ENCODE assay signal across 13 cellular contexts in the genomic region with DNA sequence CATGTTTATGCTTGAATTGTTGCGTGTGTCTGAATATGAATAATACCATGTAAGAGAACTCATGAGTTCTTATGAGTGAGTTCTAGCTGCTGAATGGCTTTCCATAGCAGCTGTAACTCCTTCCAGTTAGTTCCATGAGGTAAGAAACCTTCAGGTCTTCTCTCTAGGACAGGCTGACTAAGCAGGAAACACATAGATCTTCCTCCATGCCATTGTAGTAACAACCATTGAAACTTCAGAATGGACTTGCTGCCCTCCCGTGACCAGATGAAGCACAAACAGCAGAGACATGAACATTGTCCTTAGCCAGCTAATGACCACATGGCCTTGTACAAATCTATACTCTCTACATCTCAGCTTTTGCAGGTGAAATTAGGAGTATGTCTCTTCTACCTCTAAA.
DNase-seq lines count a peak whose midpoint lies in the region; ATAC-seq and TF ChIP-seq lines count a peak whose summit lies in the region.
"Had no signal": no experiment of that assay in that cellular context is flagged by ENCODE, and none has a peak within 500 bp of the region (broad histone marks: within the 10 kb centered on the region; RNA-seq: fewer than 3 reads in every experiment).

No MANE protein-coding gene starts in this region.

- H3K36me3 ChIP-seq in cardiac muscle cell (no peaks in the 10 kb centered on the region), Panc1 (ENCODE audit: control insufficient read depth, insufficient read depth, low read length) (no peaks in the 10 kb centered on the region), upper lobe of right lung (no peaks in the 10 kb centered on the region)
- H3K36me3 ChIP-seq: uterus had no signal

- WGBS in right cardiac atrium: 96% methylated on average over 2 of the region's 2 CpGs

- H3K27me3 ChIP-seq in cardiac muscle cell (no peaks in the 10 kb centered on the region), right cardiac atrium (ENCODE audit: control insufficient read depth, insufficient read depth) (no peaks in the 10 kb centered on the region), Panc1 (ENCODE audit: control insufficient read depth, insufficient read depth, low read length) (no peaks in the 10 kb centered on the region), upper lobe of right lung (no peaks in the 10 kb centered on the region)
- H3K27me3 ChIP-seq: uterus had no signal

- in situ Hi-C loops in Panc1 (cut with HindIII; ENCODE audit: low pct_unique_long_range_greater_than_20kb, low sequenced_read_pairs): no loop called here

- CTCF ChIA-PET in Panc1 (lab: Charles Lee): no interaction called here

- ATAC-seq in right cardiac atrium: no peak
- ATAC-seq in Panc1: no peak
- peak; percentile 30 for ATAC-seq in upper lobe of right lung
- no peak for ATAC-seq in GM18909 (IDR thresholded peaks at IDR 0.05; ENCODE audit: poor library complexity, unreplicated experiment)
- ATAC-seq in GM18502 (IDR thresholded peaks at IDR 0.05; ENCODE audit: poor library complexity, unreplicated experiment): no peak
- ATAC-seq: left cardiac atrium had no signal

- H3K27ac ChIP-seq in cardiac muscle cell: no peak overlapping the region
- no peak overlapping the region for H3K27ac ChIP-seq in right cardiac atrium (ENCODE audit: low read length)
- H3K27ac ChIP-seq in Panc1 (ENCODE audit: low read length): no peak overlapping the region
- H3K27ac ChIP-seq in upper lobe of right lung: no peak overlapping the region
- H3K27ac ChIP-seq: uterus had no signal

- POLR2A ChIA-PET in Panc1 (lab: Charles Lee): no interaction called here

- no TSS peak for BruUV-seq in Panc1 (replicated peaks; lab: Mats Ljungman, UMichigan)

- DNase-seq in cardiac muscle cell (ENCODE audit: low read depth in 1 of 2, low spot score in 1 of 2): peak; percentile 10 to 19
- no peak for DNase-seq in right cardiac atrium
- no peak for DNase-seq in Panc1 (ENCODE audit: low read depth, low spot score)
- DNase-seq in epithelial cell of proximal tubule (ENCODE audit: low read depth): no peak
- DNase-seq in upper lobe of right lung: no peak
- no peak for DNase-seq in GF-D8 (lab: John Stamatoyannopoulos, UW)
- DNase-seq: activated naive CD4-positive, alpha-beta T cell treated with anti-CD3 and anti-CD28 coated beads, Interleukin-2, amount 10 ng/mL, durations not matched to agents 7 days and 5 days; left cardiac atrium; NCI-H1694; NCI-H82; uterus had no signal

- H3K4me3 ChIP-seq in cardiac muscle cell (no peak overlapping the region), right cardiac atrium (ENCODE audit: low read length) (no peak overlapping the region), Panc1 (ENCODE audit: low read depth in 2 of 2, low read length in 2 of 2) (no peak overlapping the region), epithelial cell of proximal tubule (ENCODE audit: low read depth, low read length) (no peak overlapping the region), upper lobe of right lung (no peak overlapping the region)
- H3K4me3 ChIP-seq: uterus had no signal

- intact Hi-C loops in right cardiac atrium (cut with DNase I): no loop called here
- intact Hi-C loops in Panc1 (cut with micrococcal nuclease; ENCODE audit: unreplicated experiment): no loop called here
- intact Hi-C loops in upper lobe of right lung (cut with DNase I): no loop called here

- H3K9me3 ChIP-seq in cardiac muscle cell (ENCODE audit: low read depth) (no peaks in the 10 kb centered on the region), right cardiac atrium (ENCODE audit: control insufficient read depth, low read length) (no peaks in the 10 kb centered on the region), Panc1 (ENCODE audit: control insufficient read depth, insufficient read depth, low read depth, low read length) (no peaks in the 10 kb centered on the region), upper lobe of right lung (no peaks in the 10 kb centered on the region)
- H3K9me3 ChIP-seq: uterus had no signal

- H3K4me1 ChIP-seq in cardiac muscle cell (ENCODE audit: low read depth): peaks cover 10% of the 10 kb centered on the region
- H3K4me1 ChIP-seq in right cardiac atrium (ENCODE audit: control insufficient read depth, insufficient read depth, low read length): no peaks in the 10 kb centered on the region
- no peaks in the 10 kb centered on the region for H3K4me1 ChIP-seq in Panc1 (ENCODE audit: control insufficient read depth, insufficient read depth, low read length)
- no peaks in the 10 kb centered on the region for H3K4me1 ChIP-seq in upper lobe of right lung
- H3K4me1 ChIP-seq: uterus had no signal

- TF ChIP-seq CTCF in cardiac muscle cell (IDR thresholded peaks at IDR 0.05; ENCODE audit: low read depth, low read length): peak; percentile 3
- TF ChIP-seq CTCF in Panc1 (IDR thresholded peaks at IDR 0.05): peak; percentile 18; the same call in 1 of the 2 replicates
- TF ChIP-seq CTCF in epithelial cell of proximal tubule (conservative IDR thresholded peaks at IDR 0.05; ENCODE audit: low read depth, low read length): peak; percentile 30
- no peak for TF ChIP-seq CTCF in upper lobe of right lung (IDR thresholded peaks at IDR 0.05)

Comparison
In these comparisons a context has a peak if more than half of its experiments do, and no peak if none do; other contexts are left out.
1. DNase-seq: peak in cardiac muscle cell (2 of 2); none in right cardiac atrium (0 of 3), Panc1 (single experiment), epithelial cell of proximal tubule (single experiment), upper lobe of right lung (single experiment) and GF-D8 (single experiment).